In the genomic region with DNA sequence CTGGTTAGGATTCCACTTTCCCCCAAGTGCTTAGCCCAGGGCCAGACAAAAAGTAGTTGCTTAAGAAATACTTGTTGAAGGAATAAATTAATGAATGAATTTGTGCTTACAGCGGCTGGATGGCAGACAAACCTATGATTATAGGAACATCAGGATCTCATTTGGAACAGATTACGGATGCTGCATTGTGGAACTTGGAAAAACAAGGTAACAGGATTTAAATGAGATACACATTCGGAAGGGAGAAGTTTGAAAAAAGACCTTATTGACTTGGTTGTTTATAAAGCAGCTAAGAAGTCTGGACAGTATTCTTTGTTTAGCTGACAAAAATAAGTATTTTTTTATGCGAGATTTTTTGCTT, we compare ENCODE assay signal across 8 cellular contexts. TPM values are rescaled to one million over a fixed set of nuclear protein-coding genes. Genes with fewer than 3 reads are reported as not detected.
DNase-seq lines count a peak whose midpoint lies in the region; TF ChIP-seq lines count a peak whose summit lies in the region.

No MANE protein-coding gene starts in this region.

- peak overlapping the region; percentile 95 for H3K4me3 ChIP-seq in Loucy (ENCODE audit: low read length, poor library complexity, severe bottlenecking)
- peak overlapping the region; percentile 92 for H3K4me3 ChIP-seq in effector memory CD4-positive, alpha-beta T cell (ENCODE audit: insufficient read depth, low read depth, low read length, poor library complexity, severe bottlenecking)

- H3K9me3 Mint-ChIP-seq in neural crest cell, result no peaks in the 10 kb centered on the region

- peaks cover 43% of the 10 kb centered on the region for H3K79me2 ChIP-seq in Loucy (ENCODE audit: insufficient read depth, low read length)

- peak overlapping the region; percentile 97 for H3K4me2 ChIP-seq in Loucy (ENCODE audit: low read depth, low read length, poor library complexity, severe bottlenecking)

- peak overlapping the region; percentile 99 for H3K27ac Mint-ChIP-seq in neural crest cell (ENCODE audit: unreplicated experiment)

- peaks cover 13% of the 10 kb centered on the region; the same call in 1 of the 2 replicates for H3K36me3 ChIP-seq in Loucy (ENCODE audit: insufficient read depth, low read length)
- H3K36me3 ChIP-seq in effector memory CD4-positive, alpha-beta T cell (ENCODE audit: control insufficient read depth, insufficient read depth, low read length), result peaks cover 22% of the 10 kb centered on the region

- no peaks in the 10 kb centered on the region for H3F3A ChIP-seq in Loucy (ENCODE audit: low read depth)

- peak overlapping the region; percentile 97 for H3K4me3 Mint-ChIP-seq in neural crest cell

- H3K27me3 Mint-ChIP-seq in neural crest cell (ENCODE audit: low read depth), result no peaks in the 10 kb centered on the region

- H3K4me1 Mint-ChIP-seq in neural crest cell, result peaks cover 32% of the 10 kb centered on the region

- peak overlapping the region; percentile 80 for H3K27ac ChIP-seq in C4-2B
- H3K27ac ChIP-seq in effector memory CD4-positive, alpha-beta T cell (ENCODE audit: insufficient read depth, low read length, poor library complexity, severe bottlenecking), result peak overlapping the region; percentile 79

- no peaks in the 10 kb centered on the region for H3K9me3 ChIP-seq in Loucy (ENCODE audit: insufficient read depth, low read depth, low read length)
- no peaks in the 10 kb centered on the region for H3K9me3 ChIP-seq in effector memory CD4-positive, alpha-beta T cell (ENCODE audit: control insufficient read depth, low read length)

- H2AFZ ChIP-seq in Loucy (ENCODE audit: low read length), result peak overlapping the region; percentile 98

- DNase-seq in effector memory CD4-positive, alpha-beta T cell, result no peak
- DNase-seq in neural crest cell (ENCODE audit: low read depth, low spot score) (no peak), globus pallidus (ENCODE audit: low spot score) (no peak), islet precursor cell (no peak), HuH-7.5 (ENCODE audit: low spot score) (no peak)
- no peak for DNase-seq in stimulated activated naive CD4-positive, alpha-beta T cell (lab: John Stamatoyannopoulos, UW)

- peaks cover under 1% of the 10 kb centered on the region for H3K27me3 ChIP-seq in Loucy (ENCODE audit: insufficient read depth, low read length, poor library complexity, severe bottlenecking)
- no peaks in the 10 kb centered on the region for H3K27me3 ChIP-seq in effector memory CD4-positive, alpha-beta T cell (replicated peaks; ENCODE audit: control insufficient read depth, insufficient read depth, low read length, poor library complexity, severe bottlenecking)

- H3K9me2 ChIP-seq in Loucy (replicated peaks; ENCODE audit: low read depth, low read length), result no peaks in the 10 kb centered on the region

- peak overlapping the region; percentile 95 for H3K9ac ChIP-seq in Loucy (ENCODE audit: low read depth, low read length, poor library complexity, severe bottlenecking)

- peaks cover 11% of the 10 kb centered on the region for H3K36me3 Mint-ChIP-seq in neural crest cell (ENCODE audit: low read depth)

- TF ChIP-seq CTCF in C4-2B (conservative IDR thresholded peaks at IDR 0.05) (no peak), Loucy (conservative IDR thresholded peaks at IDR 0.05; ENCODE audit: low read length) (no peak), neural crest cell (conservative IDR thresholded peaks at IDR 0.05) (no peak)

- H3K4me1 ChIP-seq in Loucy (ENCODE audit: insufficient read depth, low read length, poor library complexity, severe bottlenecking), result peaks cover 33% of the 10 kb centered on the region
- no peaks in the 10 kb centered on the region for H3K4me1 ChIP-seq in effector memory CD4-positive, alpha-beta T cell (ENCODE audit: control insufficient read depth, insufficient read depth, low read length, poor library complexity, severe bottlenecking)

- H4K20me1 ChIP-seq in Loucy (ENCODE audit: insufficient read depth, low read length, poor library complexity, severe bottlenecking), result peaks cover 21% of the 10 kb centered on the region

RNA-seq across cellular contexts. Expression of gene EXOSC9, which starts 0.6 kb away (rescaled TPM):
- total RNA-seq in neural crest cell, result 58.8 and 64.4 TPM in 2 replicates

RNA-seq across cellular contexts. Expression of gene CCNA2, which starts 22.0 kb away (rescaled TPM):
- 85.2 and 85.3 TPM in 2 replicates for total RNA-seq in neural crest cell

RNA-seq across cellular contexts. Expression of gene SMIM43, which starts 36.7 kb away (rescaled TPM):
- total RNA-seq in neural crest cell, result 0.25 and 0.51 TPM in 2 replicates
